Comparison of ENCODE assay signal across 11 cellular contexts in genomic region chr13:34913040-34913439, GRCh38. TPM values are rescaled to one million over a fixed set of nuclear protein-coding genes. Genes with fewer than 3 reads are reported as not detected.
DNase-seq lines count a peak whose midpoint lies in the region; ATAC-seq and TF ChIP-seq lines count a peak whose summit lies in the region.
"Had no signal": no experiment of that assay in that cellular context is flagged by ENCODE, and none has a peak within 500 bp of the region (broad histone marks: within the 10 kb centered on the region; RNA-seq: fewer than 3 reads in every experiment).

No MANE protein-coding gene starts in this region.

- DNase-seq in T47D (ENCODE audit: low read depth in 1 of 2, low spot score in 1 of 2) = peak; percentile 23 to 56
- no peak for DNase-seq in breast epithelium (ENCODE audit: low spot score in 2 of 2)
- peak; percentile 42 for DNase-seq in NCI-H82 treated with DMSO at 0.1 percent for 48 hours (lab: John Stamatoyannopoulos, UW; ENCODE audit: unreplicated experiment)
- DNase-seq in epithelial cell of esophagus (ENCODE audit: low read depth) = peak; percentile 41
- no peak for DNase-seq in upper lobe of right lung
- DNase-seq in NCI-H1436 treated with DMSO at 0.1 percent for 48 hours (lab: John Stamatoyannopoulos, UW) = no peak
- no peak for DNase-seq in effector CD8-positive, alpha-beta T cell (lab: John Stamatoyannopoulos, UW)
- no peak for DNase-seq in body of pancreas
- DNase-seq: immature natural killer cell, trophoblast cell had no signal

- WGBS in body of pancreas, 2 donors = 36 to 37% methylated on average over 6 of the region's 6 CpGs

- TF ChIP-seq CTCF in breast epithelium (IDR thresholded peaks at IDR 0.05) (no peak), epithelial cell of esophagus (IDR thresholded peaks at IDR 0.05; ENCODE audit: insufficient read depth, low read depth, low read length, missing control alignments) (no peak), upper lobe of right lung (IDR thresholded peaks at IDR 0.05) (no peak), body of pancreas (IDR thresholded peaks at IDR 0.05) (no peak)

- no peaks in the 10 kb centered on the region for H3K9me3 ChIP-seq in breast epithelium
- H3K9me3 ChIP-seq in upper lobe of right lung = no peaks in the 10 kb centered on the region
- H3K9me3 ChIP-seq in body of pancreas = no peaks in the 10 kb centered on the region

- intact Hi-C loops in breast epithelium (cut with DNase I; ENCODE audit: low total_unique reads) = no loop called here
- intact Hi-C loops in upper lobe of right lung (cut with DNase I) = no loop called here
- intact Hi-C loops in body of pancreas (cut with DNase I) = no loop called here

- ATAC-seq in upper lobe of right lung (peak; percentile 37), body of pancreas (no peak)
- ATAC-seq: activated T-helper 17 cell treated with anti-CD3 and anti-CD28 coated beads, Interleukin-2, amount 50 U/mL, for 72 hours had no signal

- H3K36me3 ChIP-seq in breast epithelium (no peaks in the 10 kb centered on the region), upper lobe of right lung (no peaks in the 10 kb centered on the region), body of pancreas (replicated peaks in 1 of 2; ENCODE audit: insufficient read depth in 1 of 2, low read depth in 2 of 2) (no peaks in the 10 kb centered on the region)

- H3K27me3 ChIP-seq in breast epithelium = no peaks in the 10 kb centered on the region
- no peaks in the 10 kb centered on the region for H3K27me3 ChIP-seq in upper lobe of right lung
- no peaks in the 10 kb centered on the region for H3K27me3 ChIP-seq in body of pancreas

- no peak for TF ChIP-seq POLR2A in breast epithelium (IDR thresholded peaks at IDR 0.05)
- TF ChIP-seq POLR2A in body of pancreas (IDR thresholded peaks at IDR 0.05) = no peak

- H3K27ac ChIP-seq in breast epithelium = no peak overlapping the region
- H3K27ac ChIP-seq in upper lobe of right lung = no peak overlapping the region
- H3K27ac ChIP-seq in body of pancreas = no peak overlapping the region

- no peak overlapping the region for H3K4me3 ChIP-seq in breast epithelium
- H3K4me3 ChIP-seq in epithelial cell of esophagus (ENCODE audit: low read length) = no peak overlapping the region
- H3K4me3 ChIP-seq in upper lobe of right lung = no peak overlapping the region
- H3K4me3 ChIP-seq in body of pancreas = no peak overlapping the region

- in situ Hi-C loops in T47D (cut with HindIII; ENCODE audit: low pct_unique_long_range_greater_than_20kb, low sequenced_read_pairs) = no loop called here

- H3K4me1 ChIP-seq in breast epithelium = no peaks in the 10 kb centered on the region
- no peaks in the 10 kb centered on the region for H3K4me1 ChIP-seq in upper lobe of right lung
- H3K4me1 ChIP-seq in body of pancreas = no peaks in the 10 kb centered on the region

RNA-seq across cellular contexts. Expression of gene NBEA, which starts 29.0 kb away (rescaled TPM):
- 10 to 100 TPM in 2 of 3 donors, 1 to 10 TPM in 1; 7.5 to 18.6 (median 16.1) TPM for total RNA-seq in breast epithelium
- 5.6 TPM for total RNA-seq in upper lobe of right lung
- 10 to 100 TPM in 1 of 2 donors, 1 to 10 TPM in 1; 9.6 to 19.1 TPM for total RNA-seq in body of pancreas

Comparison
In these comparisons a context has a peak if more than half of its experiments do, and no peak if none do; other contexts are left out.
1. DNase-seq: peak in T47D (2 of 2), NCI-H82 treated with DMSO at 0.1 percent for 48 hours (single experiment) and epithelial cell of esophagus (single experiment); none in breast epithelium (0 of 2), upper lobe of right lung (single experiment), NCI-H1436 treated with DMSO at 0.1 percent for 48 hours (single experiment), effector CD8-positive, alpha-beta T cell (single experiment) and body of pancreas (0 of 4).